8 cellular contexts compared by ENCODE assay signal in the genomic region with DNA sequence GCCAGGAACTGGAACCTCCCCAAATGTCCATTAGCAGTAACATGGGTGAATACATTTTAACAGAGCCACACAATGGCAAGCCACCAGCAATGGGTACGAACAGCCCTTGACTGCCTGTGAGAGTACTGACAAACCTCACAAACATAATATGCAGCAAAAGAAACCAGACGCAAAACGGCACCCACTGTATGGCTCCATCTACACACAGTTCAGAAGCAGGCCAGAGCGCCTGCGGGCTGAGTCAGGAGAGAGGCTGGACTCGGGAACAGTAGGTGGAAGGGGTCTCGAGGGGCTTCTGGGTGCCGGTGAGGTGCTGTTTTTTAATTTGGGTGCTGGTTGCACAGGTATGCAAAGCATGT.
DNase-seq lines count a peak whose midpoint lies in the region; ATAC-seq and TF ChIP-seq lines count a peak whose summit lies in the region.

No MANE protein-coding gene starts in this region.

- H3K4me3 ChIP-seq in PC-9: peak overlapping the region; percentile 60
- H3K4me3 ChIP-seq in effector memory CD4-positive, alpha-beta T cell (ENCODE audit: insufficient read depth, low read depth, low read length, poor library complexity, severe bottlenecking): peak overlapping the region; percentile 56

- DNase-seq in COLO668 (lab: John Stamatoyannopoulos, UW; ENCODE audit: unreplicated experiment) (peak; percentile 39), PC-9 (peak in 1 of 2 experiments; percentile 34), osteocyte (ENCODE audit: extremely low spot score, unreplicated experiment) (no peak), AG20443 (ENCODE audit: low spot score) (no peak)
- DNase-seq in effector memory CD4-positive, alpha-beta T cell: no peak
- DNase-seq in stimulated activated CD4-positive, alpha-beta T cell treated with anti-CD3 and anti-CD28 coated beads, Interleukin-1b, Interleukin-23, amount 100 ng/mL, for 48 hours: no peak
- no peak for DNase-seq in activated CD4-positive, alpha-beta T cell treated with anti-CD3 and anti-CD28 coated beads, Interleukin-2, amount 50 U/mL, for 4 hours

- H3K27ac Mint-ChIP-seq in osteocyte (ENCODE audit: unreplicated experiment): peak overlapping the region; percentile 1

- peaks cover 25% of the 10 kb centered on the region for H3K4me1 Mint-ChIP-seq in osteocyte (ENCODE audit: unreplicated experiment)

- H3K9me2 ChIP-seq in PC-9 (ENCODE audit: insufficient read depth): no peaks in the 10 kb centered on the region

- no peak for ATAC-seq in GM18907 (IDR thresholded peaks at IDR 0.05; ENCODE audit: unreplicated experiment)

- no peaks in the 10 kb centered on the region for H3K9me3 ChIP-seq in PC-9 (ENCODE audit: insufficient read depth, low read depth)
- H3K9me3 ChIP-seq in effector memory CD4-positive, alpha-beta T cell (ENCODE audit: control insufficient read depth, low read length): no peaks in the 10 kb centered on the region

- H3K4me3 Mint-ChIP-seq in osteocyte (ENCODE audit: unreplicated experiment): no peak overlapping the region

- no peaks in the 10 kb centered on the region for H3K27me3 ChIP-seq in PC-9 (ENCODE audit: insufficient read depth, low read depth)
- H3K27me3 ChIP-seq in effector memory CD4-positive, alpha-beta T cell (replicated peaks; ENCODE audit: control insufficient read depth, insufficient read depth, low read length, poor library complexity, severe bottlenecking): no peaks in the 10 kb centered on the region

- intact Hi-C loops in PC-9 (cut with micrococcal nuclease; ENCODE audit: unreplicated experiment): no loop called here

- H3K27ac ChIP-seq in PC-9: no peak overlapping the region
- peak overlapping the region; percentile 73 for H3K27ac ChIP-seq in effector memory CD4-positive, alpha-beta T cell (ENCODE audit: insufficient read depth, low read length, poor library complexity, severe bottlenecking)

- H3K79me2 ChIP-seq in PC-9 (ENCODE audit: low read depth): no peaks in the 10 kb centered on the region

- H3K36me3 ChIP-seq in PC-9 (ENCODE audit: low read depth): no peaks in the 10 kb centered on the region
- H3K36me3 ChIP-seq in effector memory CD4-positive, alpha-beta T cell (ENCODE audit: control insufficient read depth, insufficient read depth, low read length): no peaks in the 10 kb centered on the region

- peaks cover 49% of the 10 kb centered on the region for H3K4me1 ChIP-seq in PC-9 (replicated peaks; ENCODE audit: insufficient read depth)
- H3K4me1 ChIP-seq in effector memory CD4-positive, alpha-beta T cell (ENCODE audit: control insufficient read depth, insufficient read depth, low read length, poor library complexity, severe bottlenecking): peaks cover 20% of the 10 kb centered on the region

- H3K27me3 Mint-ChIP-seq in osteocyte (ENCODE audit: unreplicated experiment): no peaks in the 10 kb centered on the region

- POLR2A ChIA-PET in PC-9 (lab: Charles Lee; ENCODE audit: unreplicated experiment): no interaction called here

- BruUV-seq in PC-9 (replicated peaks; lab: Mats Ljungman, UMichigan): no TSS peak

- CTCF ChIA-PET in PC-9 (lab: Charles Lee): no interaction called here

- H4K20me1 ChIP-seq in PC-9 (ENCODE audit: insufficient read depth): no peaks in the 10 kb centered on the region

- H3K36me3 Mint-ChIP-seq in osteocyte (ENCODE audit: unreplicated experiment): no peaks in the 10 kb centered on the region

- peaks cover 7% of the 10 kb centered on the region; the same call in 1 of the 2 replicates for H3F3A ChIP-seq in PC-9 (ENCODE audit: insufficient read depth, low read depth)

- TF ChIP-seq CTCF in PC-9 (conservative IDR thresholded peaks at IDR 0.05) (no peak), osteocyte (IDR thresholded peaks at IDR 0.05) (no peak)

- no peaks in the 10 kb centered on the region for H3K9me3 Mint-ChIP-seq in osteocyte (ENCODE audit: unreplicated experiment)

- no peak overlapping the region for H2AFZ ChIP-seq in PC-9

- H3K4me2 ChIP-seq in PC-9: peak overlapping the region; percentile 93
